Comparison of ENCODE assay signal across 1 cellular context in genomic region chr12:93315907-93316622, GRCh38.
TF ChIP-seq lines count a peak whose summit lies in the region.

No MANE protein-coding gene starts in this region.

TF ChIP-seq in K562, 482 proteins besides CTCF, POLR2A, EP300 and RAD21 (continued from another document and continues in another):
- TF ChIP-seq, protein P1, sequence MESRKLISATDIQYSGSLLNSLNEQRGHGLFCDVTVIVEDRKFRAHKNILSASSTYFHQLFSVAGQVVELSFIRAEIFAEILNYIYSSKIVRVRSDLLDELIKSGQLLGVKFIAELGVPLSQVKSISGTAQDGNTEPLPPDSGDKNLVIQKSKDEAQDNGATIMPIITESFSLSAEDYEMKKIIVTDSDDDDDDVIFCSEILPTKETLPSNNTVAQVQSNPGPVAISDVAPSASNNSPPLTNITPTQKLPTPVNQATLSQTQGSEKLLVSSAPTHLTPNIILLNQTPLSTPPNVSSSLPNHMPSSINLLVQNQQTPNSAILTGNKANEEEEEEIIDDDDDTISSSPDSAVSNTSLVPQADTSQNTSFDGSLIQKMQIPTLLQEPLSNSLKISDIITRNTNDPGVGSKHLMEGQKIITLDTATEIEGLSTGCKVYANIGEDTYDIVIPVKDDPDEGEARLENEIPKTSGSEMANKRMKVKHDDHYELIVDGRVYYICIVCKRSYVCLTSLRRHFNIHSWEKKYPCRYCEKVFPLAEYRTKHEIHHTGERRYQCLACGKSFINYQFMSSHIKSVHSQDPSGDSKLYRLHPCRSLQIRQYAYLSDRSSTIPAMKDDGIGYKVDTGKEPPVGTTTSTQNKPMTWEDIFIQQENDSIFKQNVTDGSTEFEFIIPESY (CRISPR knock-in tag; IDR thresholded peaks at IDR 0.05): peak; percentile 14
- TF ChIP-seq NONO (IDR thresholded peaks at IDR 0.05; ENCODE audit: low read depth in 2 of 2, low read length in 1 of 2) (peak in 1 of 2 experiments; percentile 69; a peak in 1 of 4 replicates), CREB5 (CRISPR knock-in tag; IDR thresholded peaks at IDR 0.05) (no peak), KAT2B (IDR thresholded peaks at IDR 0.05; ENCODE audit: low read depth, low read length) (no peak), DMBX1 (CRISPR knock-in tag; IDR thresholded peaks at IDR 0.05; ENCODE audit: borderline replicate concordance) (peak; percentile 83; the same call in 1 of the 2 replicates), CHD2 (IDR thresholded peaks at IDR 0.05; ENCODE audit: low read depth, low read length) (no peak), SLC30A9 (CRISPR knock-in tag; IDR thresholded peaks at IDR 0.05) (no peak), ZNF217 (CRISPR knock-in tag; IDR thresholded peaks at IDR 0.05) (no peak), ATF2 (CRISPR knock-in tag; IDR thresholded peaks at IDR 0.05) (no peak), FOXA3 (CRISPR knock-in tag; conservative IDR thresholded peaks at IDR 0.05 in 1 of 2, IDR thresholded peaks at IDR 0.05 in 1 of 2) (peak in 1 of 2 experiments; percentile 76; a peak in 2 of 4 replicates), ZNF445 (CRISPR knock-in tag; IDR thresholded peaks at IDR 0.05; ENCODE audit: low read depth) (no peak), ELF1 (tag; IDR thresholded peaks at IDR 0.05) (peak; percentile 40; the same call in 1 of the 2 replicates), HMGN3 (IDR thresholded peaks at IDR 0.05; ENCODE audit: borderline replicate concordance, extremely low read depth, insufficient read length, low read depth, low read length) (peak; percentile 81), ZNF121 (CRISPR knock-in tag; conservative IDR thresholded peaks at IDR 0.05) (no peak), CREB1 (IDR thresholded peaks at IDR 0.05) (peak; percentile 30; the same call in 1 of the 2 replicates), CREB1 (CRISPR knock-in tag; IDR thresholded peaks at IDR 0.05) (no peak), HIVEP1 (CRISPR knock-in tag; IDR thresholded peaks at IDR 0.05) (no peak), MED1 (CRISPR knock-in tag; IDR thresholded peaks at IDR 0.05; ENCODE audit: borderline replicate concordance) (no peak), ZNF609 (CRISPR knock-in tag; IDR thresholded peaks at IDR 0.05; ENCODE audit: borderline replicate concordance) (no peak), NFYB (IDR thresholded peaks at IDR 0.05; ENCODE audit: extremely low read depth, insufficient read length) (no peak), ZNF398 (CRISPR knock-in tag; IDR thresholded peaks at IDR 0.05) (no peak), SAFB2 (IDR thresholded peaks at IDR 0.05; ENCODE audit: borderline replicate concordance, low read depth, low read length, severe bottlenecking) (no peak), HMBOX1 (IDR thresholded peaks at IDR 0.05) (peak; percentile 99), BRCA1 (IDR thresholded peaks at IDR 0.05) (no peak), BRCA1 (CRISPR knock-in tag; IDR thresholded peaks at IDR 0.05) (no peak), ZNF444 (CRISPR knock-in tag; IDR thresholded peaks at IDR 0.05) (no peak), L3MBTL2 (IDR thresholded peaks at IDR 0.05) (0 out of 2 replicates have a peak, but pooled peaks have one; percentile 11), THRAP3 (IDR thresholded peaks at IDR 0.05; ENCODE audit: borderline replicate concordance) (0 out of 2 replicates have a peak, but pooled peaks have one; percentile 5), STAT5A (IDR thresholded peaks at IDR 0.05; ENCODE audit: borderline replicate concordance, low read length) (peak; percentile 94), SMAD2 (IDR thresholded peaks at IDR 0.05; ENCODE audit: low read depth, low read length) (no peak), ETV1 (tag; conservative IDR thresholded peaks at IDR 0.05; ENCODE audit: low read depth) (peak; percentile 41), GMEB1 (CRISPR knock-in tag; IDR thresholded peaks at IDR 0.05) (no peak; the same call in 1 of the 2 replicates), E2F1 (CRISPR knock-in tag; IDR thresholded peaks at IDR 0.05) (no peak; the same call in 1 of the 2 replicates), ZNF79 (CRISPR knock-in tag; IDR thresholded peaks at IDR 0.05; ENCODE audit: low read depth) (no peak), TAF1 (IDR thresholded peaks at IDR 0.05; ENCODE audit: control insufficient read depth, extremely low read depth, insufficient read depth, low read length, severe bottlenecking) (no peak), ZNF431 (CRISPR knock-in tag; IDR thresholded peaks at IDR 0.05) (no peak; the same call in 1 of the 2 replicates)
- TF ChIP-seq, protein P2, sequence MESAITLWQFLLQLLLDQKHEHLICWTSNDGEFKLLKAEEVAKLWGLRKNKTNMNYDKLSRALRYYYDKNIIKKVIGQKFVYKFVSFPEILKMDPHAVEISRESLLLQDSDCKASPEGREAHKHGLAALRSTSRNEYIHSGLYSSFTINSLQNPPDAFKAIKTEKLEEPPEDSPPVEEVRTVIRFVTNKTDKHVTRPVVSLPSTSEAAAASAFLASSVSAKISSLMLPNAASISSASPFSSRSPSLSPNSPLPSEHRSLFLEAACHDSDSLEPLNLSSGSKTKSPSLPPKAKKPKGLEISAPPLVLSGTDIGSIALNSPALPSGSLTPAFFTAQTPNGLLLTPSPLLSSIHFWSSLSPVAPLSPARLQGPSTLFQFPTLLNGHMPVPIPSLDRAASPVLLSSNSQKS (CRISPR knock-in tag; IDR thresholded peaks at IDR 0.05): no peak
- TF ChIP-seq, protein P3, sequence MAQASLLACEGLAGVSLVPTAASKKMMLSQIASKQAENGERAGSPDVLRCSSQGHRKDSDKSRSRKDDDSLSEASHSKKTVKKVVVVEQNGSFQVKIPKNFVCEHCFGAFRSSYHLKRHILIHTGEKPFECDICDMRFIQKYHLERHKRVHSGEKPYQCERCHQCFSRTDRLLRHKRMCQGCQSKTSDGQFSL (CRISPR knock-in tag; IDR thresholded peaks at IDR 0.05): no peak
- TF ChIP-seq, protein P3 (tag; IDR thresholded peaks at IDR 0.05): no peak
- TF ChIP-seq, protein P4, sequence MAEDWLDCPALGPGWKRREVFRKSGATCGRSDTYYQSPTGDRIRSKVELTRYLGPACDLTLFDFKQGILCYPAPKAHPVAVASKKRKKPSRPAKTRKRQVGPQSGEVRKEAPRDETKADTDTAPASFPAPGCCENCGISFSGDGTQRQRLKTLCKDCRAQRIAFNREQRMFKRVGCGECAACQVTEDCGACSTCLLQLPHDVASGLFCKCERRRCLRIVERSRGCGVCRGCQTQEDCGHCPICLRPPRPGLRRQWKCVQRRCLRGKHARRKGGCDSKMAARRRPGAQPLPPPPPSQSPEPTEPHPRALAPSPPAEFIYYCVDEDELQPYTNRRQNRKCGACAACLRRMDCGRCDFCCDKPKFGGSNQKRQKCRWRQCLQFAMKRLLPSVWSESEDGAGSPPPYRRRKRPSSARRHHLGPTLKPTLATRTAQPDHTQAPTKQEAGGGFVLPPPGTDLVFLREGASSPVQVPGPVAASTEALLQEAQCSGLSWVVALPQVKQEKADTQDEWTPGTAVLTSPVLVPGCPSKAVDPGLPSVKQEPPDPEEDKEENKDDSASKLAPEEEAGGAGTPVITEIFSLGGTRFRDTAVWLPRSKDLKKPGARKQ (CRISPR knock-in tag; IDR thresholded peaks at IDR 0.05): no peak
